In genomic region chr7:126667742-126668366, GRCh38 we compare ENCODE assay signal across 1 cellular context.
TF ChIP-seq lines count a peak whose summit lies in the region.

No MANE protein-coding gene starts in this region.

TF ChIP-seq in H1, 55 proteins besides CTCF, POLR2A, EP300 and RAD21 (continued from another document):
- no peak for TF ChIP-seq E2F6 (IDR thresholded peaks at IDR 0.05)
TF ChIP-seq in H1: peak in this region for 0.
